Comparison of ENCODE assay signal across 24 cellular contexts in genomic region chr16:83675136-83675535, GRCh38.
DNase-seq lines count a peak whose midpoint lies in the region; TF ChIP-seq lines count a peak whose summit lies in the region.
"Had no signal": no experiment of that assay in that cellular context is flagged by ENCODE, and none has a peak within 500 bp of the region (broad histone marks: within the 10 kb centered on the region; RNA-seq: fewer than 3 reads in every experiment).

No MANE protein-coding gene starts in this region.

- H3K36me3 ChIP-seq in vagina (no peaks in the 10 kb centered on the region), GM23248 (ENCODE audit: low read depth) (no peaks in the 10 kb centered on the region)
- H3K36me3 ChIP-seq: Peyer's patch, sigmoid colon had no signal

- in situ Hi-C loops in GM23248 (cut with MboI), result no loop called here

- H4K20me1 ChIP-seq in GM23248 (ENCODE audit: insufficient read depth), result no peaks in the 10 kb centered on the region

- no peaks in the 10 kb centered on the region for H3K79me2 ChIP-seq in GM23248 (ENCODE audit: insufficient read depth)

- WGBS in GM23248 (ENCODE audit: low coverage in 1 of 2, low lambda C conversion rate in 2 of 2, missing lambda C conversion rate in 2 of 2), 2 experiments, result 56 to 58% methylated on average over 5 of the region's 5 CpGs

- DNase-seq in AG10803 (ENCODE audit: low read depth), result peak; percentile 25
- DNase-seq in NCI-H82 (lab: John Stamatoyannopoulos, UW), result peak; percentile 98
- DNase-seq in ecto neural progenitor cell (ENCODE audit: low spot score), result peak; percentile 59
- DNase-seq in lung microvascular endothelial cell (ENCODE audit: low read depth in 2 of 2), result peak; percentile 21 to 63
- DNase-seq in vagina (ENCODE audit: extremely low spot score in 2 of 2), result no peak
- no peak for DNase-seq in central memory CD4-positive, alpha-beta T cell
- no peak for DNase-seq in GM23248
- no peak for DNase-seq in activated CD4-positive, alpha-beta T cell treated with anti-CD3 and anti-CD28 coated beads for 4 hours
- DNase-seq: 8988T; activated naive CD4-positive, alpha-beta T cell treated with anti-CD3 and anti-CD28 coated beads, Interleukin-2, amount 10 ng/mL, durations not matched to agents 7 days and 5 days; DND-41; GOT3; NCI-H1048; NCI-H1694; NCI-H2171; NCI-H69; Peyer's patch; SHP77 treated with DMSO at 0.1 percent for 48 hours; sigmoid colon; stimulated activated naive CD4-positive, alpha-beta T cell; SW 1271; T1000; testis had no signal

- no peaks in the 10 kb centered on the region for H3F3A ChIP-seq in GM23248 (ENCODE audit: insufficient read depth)

- TF ChIP-seq POLR2A in vagina (IDR thresholded peaks at IDR 0.05), result no peak

- TF ChIP-seq CTCF in AG10803 (conservative IDR thresholded peaks at IDR 0.05; ENCODE audit: low read length) (no peak), vagina (IDR thresholded peaks at IDR 0.05) (no peak)

- H2AFZ ChIP-seq in GM23248, result no peak overlapping the region

- H3K4me2 ChIP-seq in GM23248 (ENCODE audit: unreplicated experiment), result no peak overlapping the region

- H3K9me3 ChIP-seq in vagina (no peaks in the 10 kb centered on the region), GM23248 (ENCODE audit: low read depth) (no peaks in the 10 kb centered on the region)
- H3K9me3 ChIP-seq: Peyer's patch, testis had no signal

- H3K27ac ChIP-seq in vagina (no peak overlapping the region), GM23248 (no peak overlapping the region)
- H3K27ac ChIP-seq: Peyer's patch, sigmoid colon, testis had no signal

- no peaks in the 10 kb centered on the region for H3K9me2 ChIP-seq in GM23248 (ENCODE audit: insufficient read depth)

- no peak overlapping the region for H3K9ac ChIP-seq in GM23248

- H3K27me3 ChIP-seq in vagina (no peaks in the 10 kb centered on the region), GM23248 (replicated peaks; ENCODE audit: insufficient read depth) (no peaks in the 10 kb centered on the region)
- H3K27me3 ChIP-seq: Peyer's patch, sigmoid colon, testis had no signal

- intact Hi-C loops in vagina (cut with DNase I), result no loop called here

- no peak overlapping the region for H3K4me3 ChIP-seq in AG10803 (ENCODE audit: low read length)
- H3K4me3 ChIP-seq in vagina, result no peak overlapping the region
- no peak overlapping the region for H3K4me3 ChIP-seq in GM23248
- H3K4me3 ChIP-seq: GM12878, Peyer's patch, sigmoid colon, testis had no signal

- no peaks in the 10 kb centered on the region for H3K4me1 ChIP-seq in vagina
- no peaks in the 10 kb centered on the region for H3K4me1 ChIP-seq in GM23248 (ENCODE audit: insufficient read depth)
- H3K4me1 ChIP-seq: Peyer's patch, sigmoid colon, testis had no signal

Comparison
In these comparisons a context has a peak if more than half of its experiments do, and no peak if none do; other contexts are left out.
1. DNase-seq: peak in AG10803 (single experiment), NCI-H82 (single experiment), ecto neural progenitor cell (single experiment) and lung microvascular endothelial cell (2 of 2); none in vagina (0 of 2), central memory CD4-positive, alpha-beta T cell (single experiment), GM23248 (single experiment) and activated CD4-positive, alpha-beta T cell treated with anti-CD3 and anti-CD28 coated beads for 4 hours (0 of 2).